ENCODE assay signal across 2 cellular contexts in genomic region chr1:39441797-39442196, GRCh38.
TF ChIP-seq lines count a peak whose summit lies in the region.

No MANE protein-coding gene starts in this region.

TF ChIP-seq in liver, 16 proteins besides CTCF, POLR2A, EP300 and RAD21:
- TF ChIP-seq YY1 (IDR thresholded peaks at IDR 0.05) (peak; percentile 35), FOXA1 (IDR thresholded peaks at IDR 0.05) (peak; percentile 9), ZBTB33 (IDR thresholded peaks at IDR 0.05) (no peak), SP1 (IDR thresholded peaks at IDR 0.05) (peak; percentile 41), RXRA (IDR thresholded peaks at IDR 0.05) (peak; percentile 30 to 70), ATF3 (IDR thresholded peaks at IDR 0.05) (no peak), HNF4A (conservative IDR thresholded peaks at IDR 0.05) (peak; percentile 69 to 84)
- TF ChIP-seq, protein P1, sequence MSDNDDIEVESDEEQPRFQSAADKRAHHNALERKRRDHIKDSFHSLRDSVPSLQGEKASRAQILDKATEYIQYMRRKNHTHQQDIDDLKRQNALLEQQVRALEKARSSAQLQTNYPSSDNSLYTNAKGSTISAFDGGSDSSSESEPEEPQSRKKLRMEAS (IDR thresholded peaks at IDR 0.05) = peak; percentile 31
- TF ChIP-seq, protein P2, sequence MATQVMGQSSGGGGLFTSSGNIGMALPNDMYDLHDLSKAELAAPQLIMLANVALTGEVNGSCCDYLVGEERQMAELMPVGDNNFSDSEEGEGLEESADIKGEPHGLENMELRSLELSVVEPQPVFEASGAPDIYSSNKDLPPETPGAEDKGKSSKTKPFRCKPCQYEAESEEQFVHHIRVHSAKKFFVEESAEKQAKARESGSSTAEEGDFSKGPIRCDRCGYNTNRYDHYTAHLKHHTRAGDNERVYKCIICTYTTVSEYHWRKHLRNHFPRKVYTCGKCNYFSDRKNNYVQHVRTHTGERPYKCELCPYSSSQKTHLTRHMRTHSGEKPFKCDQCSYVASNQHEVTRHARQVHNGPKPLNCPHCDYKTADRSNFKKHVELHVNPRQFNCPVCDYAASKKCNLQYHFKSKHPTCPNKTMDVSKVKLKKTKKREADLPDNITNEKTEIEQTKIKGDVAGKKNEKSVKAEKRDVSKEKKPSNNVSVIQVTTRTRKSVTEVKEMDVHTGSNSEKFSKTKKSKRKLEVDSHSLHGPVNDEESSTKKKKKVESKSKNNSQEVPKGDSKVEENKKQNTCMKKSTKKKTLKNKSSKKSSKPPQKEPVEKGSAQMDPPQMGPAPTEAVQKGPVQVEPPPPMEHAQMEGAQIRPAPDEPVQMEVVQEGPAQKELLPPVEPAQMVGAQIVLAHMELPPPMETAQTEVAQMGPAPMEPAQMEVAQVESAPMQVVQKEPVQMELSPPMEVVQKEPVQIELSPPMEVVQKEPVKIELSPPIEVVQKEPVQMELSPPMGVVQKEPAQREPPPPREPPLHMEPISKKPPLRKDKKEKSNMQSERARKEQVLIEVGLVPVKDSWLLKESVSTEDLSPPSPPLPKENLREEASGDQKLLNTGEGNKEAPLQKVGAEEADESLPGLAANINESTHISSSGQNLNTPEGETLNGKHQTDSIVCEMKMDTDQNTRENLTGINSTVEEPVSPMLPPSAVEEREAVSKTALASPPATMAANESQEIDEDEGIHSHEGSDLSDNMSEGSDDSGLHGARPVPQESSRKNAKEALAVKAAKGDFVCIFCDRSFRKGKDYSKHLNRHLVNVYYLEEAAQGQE (IDR thresholded peaks at IDR 0.05) = peak; percentile 37

TF ChIP-seq in HepG2, 621 proteins besides CTCF, POLR2A, EP300 and RAD21:
- TF ChIP-seq ZNF710 (CRISPR knock-in tag; IDR thresholded peaks at IDR 0.05; ENCODE audit: borderline replicate concordance) (no peak), ZNF232 (CRISPR knock-in tag; IDR thresholded peaks at IDR 0.05; ENCODE audit: borderline replicate concordance) (no peak), ARID2 (CRISPR knock-in tag; IDR thresholded peaks at IDR 0.05; ENCODE audit: borderline replicate concordance) (no peak), ZNF543 (CRISPR knock-in tag; IDR thresholded peaks at IDR 0.05) (no peak), ZNF24 (IDR thresholded peaks at IDR 0.05) (no peak), HMGA1 (CRISPR knock-in tag; conservative IDR thresholded peaks at IDR 0.05) (no peak), MTA3 (CRISPR knock-in tag; IDR thresholded peaks at IDR 0.05) (no peak), SUZ12 (IDR thresholded peaks at IDR 0.05; ENCODE audit: low read depth, low read length) (no peak), ELF3 (CRISPR knock-in tag; IDR thresholded peaks at IDR 0.05) (no peak), ZNF274 (CRISPR knock-in tag; IDR thresholded peaks at IDR 0.05) (no peak), ZNF280B (CRISPR knock-in tag; IDR thresholded peaks at IDR 0.05; ENCODE audit: borderline replicate concordance) (no peak), ZNF598 (CRISPR knock-in tag; IDR thresholded peaks at IDR 0.05; ENCODE audit: borderline replicate concordance) (no peak)
- TF ChIP-seq, protein P3, sequence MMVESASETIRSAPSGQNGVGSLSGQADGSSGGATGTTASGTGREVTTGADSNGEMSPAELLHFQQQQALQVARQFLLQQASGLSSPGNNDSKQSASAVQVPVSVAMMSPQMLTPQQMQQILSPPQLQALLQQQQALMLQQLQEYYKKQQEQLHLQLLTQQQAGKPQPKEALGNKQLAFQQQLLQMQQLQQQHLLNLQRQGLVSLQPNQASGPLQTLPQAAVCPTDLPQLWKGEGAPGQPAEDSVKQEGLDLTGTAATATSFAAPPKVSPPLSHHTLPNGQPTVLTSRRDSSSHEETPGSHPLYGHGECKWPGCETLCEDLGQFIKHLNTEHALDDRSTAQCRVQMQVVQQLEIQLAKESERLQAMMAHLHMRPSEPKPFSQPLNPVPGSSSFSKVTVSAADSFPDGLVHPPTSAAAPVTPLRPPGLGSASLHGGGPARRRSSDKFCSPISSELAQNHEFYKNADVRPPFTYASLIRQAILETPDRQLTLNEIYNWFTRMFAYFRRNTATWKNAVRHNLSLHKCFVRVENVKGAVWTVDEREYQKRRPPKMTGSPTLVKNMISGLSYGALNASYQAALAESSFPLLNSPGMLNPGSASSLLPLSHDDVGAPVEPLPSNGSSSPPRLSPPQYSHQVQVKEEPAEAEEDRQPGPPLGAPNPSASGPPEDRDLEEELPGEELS (CRISPR knock-in tag; IDR thresholded peaks at IDR 0.05) = no peak
- TF ChIP-seq, protein P4, sequence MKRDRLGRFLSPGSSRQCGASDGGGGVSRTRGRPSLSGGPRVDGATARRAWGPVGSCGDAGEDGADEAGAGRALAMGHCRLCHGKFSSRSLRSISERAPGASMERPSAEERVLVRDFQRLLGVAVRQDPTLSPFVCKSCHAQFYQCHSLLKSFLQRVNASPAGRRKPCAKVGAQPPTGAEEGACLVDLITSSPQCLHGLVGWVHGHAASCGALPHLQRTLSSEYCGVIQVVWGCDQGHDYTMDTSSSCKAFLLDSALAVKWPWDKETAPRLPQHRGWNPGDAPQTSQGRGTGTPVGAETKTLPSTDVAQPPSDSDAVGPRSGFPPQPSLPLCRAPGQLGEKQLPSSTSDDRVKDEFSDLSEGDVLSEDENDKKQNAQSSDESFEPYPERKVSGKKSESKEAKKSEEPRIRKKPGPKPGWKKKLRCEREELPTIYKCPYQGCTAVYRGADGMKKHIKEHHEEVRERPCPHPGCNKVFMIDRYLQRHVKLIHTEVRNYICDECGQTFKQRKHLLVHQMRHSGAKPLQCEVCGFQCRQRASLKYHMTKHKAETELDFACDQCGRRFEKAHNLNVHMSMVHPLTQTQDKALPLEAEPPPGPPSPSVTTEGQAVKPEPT (CRISPR knock-in tag; IDR thresholded peaks at IDR 0.05; ENCODE audit: low read depth) = no peak
- TF ChIP-seq, protein P5, sequence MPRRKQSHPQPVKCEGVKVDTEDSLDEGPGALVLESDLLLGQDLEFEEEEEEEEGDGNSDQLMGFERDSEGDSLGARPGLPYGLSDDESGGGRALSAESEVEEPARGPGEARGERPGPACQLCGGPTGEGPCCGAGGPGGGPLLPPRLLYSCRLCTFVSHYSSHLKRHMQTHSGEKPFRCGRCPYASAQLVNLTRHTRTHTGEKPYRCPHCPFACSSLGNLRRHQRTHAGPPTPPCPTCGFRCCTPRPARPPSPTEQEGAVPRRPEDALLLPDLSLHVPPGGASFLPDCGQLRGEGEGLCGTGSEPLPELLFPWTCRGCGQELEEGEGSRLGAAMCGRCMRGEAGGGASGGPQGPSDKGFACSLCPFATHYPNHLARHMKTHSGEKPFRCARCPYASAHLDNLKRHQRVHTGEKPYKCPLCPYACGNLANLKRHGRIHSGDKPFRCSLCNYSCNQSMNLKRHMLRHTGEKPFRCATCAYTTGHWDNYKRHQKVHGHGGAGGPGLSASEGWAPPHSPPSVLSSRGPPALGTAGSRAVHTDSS (CRISPR knock-in tag; conservative IDR thresholded peaks at IDR 0.05) = no peak
- TF ChIP-seq, protein P6, sequence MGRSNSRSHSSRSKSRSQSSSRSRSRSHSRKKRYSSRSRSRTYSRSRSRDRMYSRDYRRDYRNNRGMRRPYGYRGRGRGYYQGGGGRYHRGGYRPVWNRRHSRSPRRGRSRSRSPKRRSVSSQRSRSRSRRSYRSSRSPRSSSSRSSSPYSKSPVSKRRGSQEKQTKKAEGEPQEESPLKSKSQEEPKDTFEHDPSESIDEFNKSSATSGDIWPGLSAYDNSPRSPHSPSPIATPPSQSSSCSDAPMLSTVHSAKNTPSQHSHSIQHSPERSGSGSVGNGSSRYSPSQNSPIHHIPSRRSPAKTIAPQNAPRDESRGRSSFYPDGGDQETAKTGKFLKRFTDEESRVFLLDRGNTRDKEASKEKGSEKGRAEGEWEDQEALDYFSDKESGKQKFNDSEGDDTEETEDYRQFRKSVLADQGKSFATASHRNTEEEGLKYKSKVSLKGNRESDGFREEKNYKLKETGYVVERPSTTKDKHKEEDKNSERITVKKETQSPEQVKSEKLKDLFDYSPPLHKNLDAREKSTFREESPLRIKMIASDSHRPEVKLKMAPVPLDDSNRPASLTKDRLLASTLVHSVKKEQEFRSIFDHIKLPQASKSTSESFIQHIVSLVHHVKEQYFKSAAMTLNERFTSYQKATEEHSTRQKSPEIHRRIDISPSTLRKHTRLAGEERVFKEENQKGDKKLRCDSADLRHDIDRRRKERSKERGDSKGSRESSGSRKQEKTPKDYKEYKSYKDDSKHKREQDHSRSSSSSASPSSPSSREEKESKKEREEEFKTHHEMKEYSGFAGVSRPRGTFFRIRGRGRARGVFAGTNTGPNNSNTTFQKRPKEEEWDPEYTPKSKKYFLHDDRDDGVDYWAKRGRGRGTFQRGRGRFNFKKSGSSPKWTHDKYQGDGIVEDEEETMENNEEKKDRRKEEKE (IDR thresholded peaks at IDR 0.05) = no peak
- TF ChIP-seq, protein P7, sequence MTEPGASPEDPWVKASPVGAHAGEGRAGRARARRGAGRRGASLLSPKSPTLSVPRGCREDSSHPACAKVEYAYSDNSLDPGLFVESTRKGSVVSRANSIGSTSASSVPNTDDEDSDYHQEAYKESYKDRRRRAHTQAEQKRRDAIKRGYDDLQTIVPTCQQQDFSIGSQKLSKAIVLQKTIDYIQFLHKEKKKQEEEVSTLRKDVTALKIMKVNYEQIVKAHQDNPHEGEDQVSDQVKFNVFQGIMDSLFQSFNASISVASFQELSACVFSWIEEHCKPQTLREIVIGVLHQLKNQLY (CRISPR knock-in tag; IDR thresholded peaks at IDR 0.05) = no peak
